In the genomic region with DNA sequence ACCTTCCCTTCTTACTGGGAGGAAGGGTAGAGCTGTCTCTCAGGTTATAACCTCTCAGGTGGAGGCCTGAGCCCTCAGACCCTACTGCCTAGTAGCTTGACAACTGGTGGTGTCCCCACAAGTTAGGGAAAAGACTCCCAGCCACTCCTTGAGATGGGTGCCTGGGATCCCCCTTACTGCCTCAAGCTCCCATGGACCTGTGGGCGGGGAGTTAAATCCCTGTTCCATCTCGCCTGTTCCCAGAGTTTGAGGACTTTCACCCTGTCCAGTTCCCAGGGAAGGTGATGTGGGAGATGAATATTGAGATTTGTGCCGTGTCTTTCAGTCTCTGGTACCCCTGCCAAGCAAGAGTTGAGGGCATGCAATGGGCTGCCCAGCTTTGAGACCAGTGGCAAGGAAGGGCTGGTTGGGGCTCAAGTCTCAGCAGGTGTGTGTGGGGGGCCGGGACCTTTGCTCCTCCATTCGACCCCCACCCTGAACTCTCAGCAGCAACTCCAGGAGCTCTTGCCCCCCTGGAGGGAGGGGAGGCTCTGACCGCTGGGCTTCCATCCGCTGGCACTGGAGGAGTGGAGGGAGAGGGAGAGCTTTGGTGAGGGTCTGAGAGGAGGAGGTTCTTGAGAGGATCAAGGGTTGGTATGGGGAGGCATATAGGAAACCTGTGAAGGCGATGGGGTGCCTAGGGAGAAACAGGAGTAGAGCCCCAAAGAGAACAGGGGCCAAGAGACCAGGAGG, we compare ENCODE assay signal across 1 cellular context.
TF ChIP-seq lines count a peak whose summit lies in the region.

No MANE protein-coding gene starts in this region.

TF ChIP-seq in A549, 52 proteins besides CTCF, POLR2A, EP300 and RAD21 (continued from another document):
- TF ChIP-seq, protein P1, sequence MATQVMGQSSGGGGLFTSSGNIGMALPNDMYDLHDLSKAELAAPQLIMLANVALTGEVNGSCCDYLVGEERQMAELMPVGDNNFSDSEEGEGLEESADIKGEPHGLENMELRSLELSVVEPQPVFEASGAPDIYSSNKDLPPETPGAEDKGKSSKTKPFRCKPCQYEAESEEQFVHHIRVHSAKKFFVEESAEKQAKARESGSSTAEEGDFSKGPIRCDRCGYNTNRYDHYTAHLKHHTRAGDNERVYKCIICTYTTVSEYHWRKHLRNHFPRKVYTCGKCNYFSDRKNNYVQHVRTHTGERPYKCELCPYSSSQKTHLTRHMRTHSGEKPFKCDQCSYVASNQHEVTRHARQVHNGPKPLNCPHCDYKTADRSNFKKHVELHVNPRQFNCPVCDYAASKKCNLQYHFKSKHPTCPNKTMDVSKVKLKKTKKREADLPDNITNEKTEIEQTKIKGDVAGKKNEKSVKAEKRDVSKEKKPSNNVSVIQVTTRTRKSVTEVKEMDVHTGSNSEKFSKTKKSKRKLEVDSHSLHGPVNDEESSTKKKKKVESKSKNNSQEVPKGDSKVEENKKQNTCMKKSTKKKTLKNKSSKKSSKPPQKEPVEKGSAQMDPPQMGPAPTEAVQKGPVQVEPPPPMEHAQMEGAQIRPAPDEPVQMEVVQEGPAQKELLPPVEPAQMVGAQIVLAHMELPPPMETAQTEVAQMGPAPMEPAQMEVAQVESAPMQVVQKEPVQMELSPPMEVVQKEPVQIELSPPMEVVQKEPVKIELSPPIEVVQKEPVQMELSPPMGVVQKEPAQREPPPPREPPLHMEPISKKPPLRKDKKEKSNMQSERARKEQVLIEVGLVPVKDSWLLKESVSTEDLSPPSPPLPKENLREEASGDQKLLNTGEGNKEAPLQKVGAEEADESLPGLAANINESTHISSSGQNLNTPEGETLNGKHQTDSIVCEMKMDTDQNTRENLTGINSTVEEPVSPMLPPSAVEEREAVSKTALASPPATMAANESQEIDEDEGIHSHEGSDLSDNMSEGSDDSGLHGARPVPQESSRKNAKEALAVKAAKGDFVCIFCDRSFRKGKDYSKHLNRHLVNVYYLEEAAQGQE (IDR thresholded peaks at IDR 0.05): no peak
- no peak for TF ChIP-seq HOXA7 (CRISPR knock-in tag; IDR thresholded peaks at IDR 0.05)
